Comparison of ENCODE assay signal across 1 cellular context in the genomic region with DNA sequence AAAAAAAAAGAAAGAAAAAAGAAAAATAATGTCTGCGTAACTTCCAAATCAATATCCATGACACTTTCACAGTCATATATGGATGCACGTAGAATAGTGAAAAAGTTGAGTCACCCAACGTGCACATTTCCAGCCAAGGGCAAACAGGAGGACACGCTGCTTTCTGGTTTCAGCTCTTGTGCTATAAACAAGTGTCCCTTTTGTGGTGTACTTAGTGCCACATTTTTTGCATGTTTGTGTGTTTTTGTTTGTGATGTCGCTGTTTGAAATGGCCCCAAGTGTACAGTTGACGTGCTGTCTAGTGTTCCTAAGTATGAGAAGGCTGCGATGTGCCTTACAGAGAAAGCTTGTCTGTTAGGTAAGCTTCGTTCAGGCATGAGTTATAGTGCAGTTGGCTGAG.
TF ChIP-seq lines count a peak whose summit lies in the region.

No MANE protein-coding gene starts in this region.

TF ChIP-seq in WTC11, 78 proteins besides CTCF, POLR2A, EP300 and RAD21:
- TF ChIP-seq JAZF1 (CRISPR knock-in tag; IDR thresholded peaks at IDR 0.05): no peak
- no peak for TF ChIP-seq TP53 (CRISPR knock-in tag; IDR thresholded peaks at IDR 0.05)
- TF ChIP-seq SOX15 (CRISPR knock-in tag; IDR thresholded peaks at IDR 0.05): no peak
- no peak for TF ChIP-seq ZNF671 (CRISPR knock-in tag; IDR thresholded peaks at IDR 0.05)
- TF ChIP-seq, protein P1, sequence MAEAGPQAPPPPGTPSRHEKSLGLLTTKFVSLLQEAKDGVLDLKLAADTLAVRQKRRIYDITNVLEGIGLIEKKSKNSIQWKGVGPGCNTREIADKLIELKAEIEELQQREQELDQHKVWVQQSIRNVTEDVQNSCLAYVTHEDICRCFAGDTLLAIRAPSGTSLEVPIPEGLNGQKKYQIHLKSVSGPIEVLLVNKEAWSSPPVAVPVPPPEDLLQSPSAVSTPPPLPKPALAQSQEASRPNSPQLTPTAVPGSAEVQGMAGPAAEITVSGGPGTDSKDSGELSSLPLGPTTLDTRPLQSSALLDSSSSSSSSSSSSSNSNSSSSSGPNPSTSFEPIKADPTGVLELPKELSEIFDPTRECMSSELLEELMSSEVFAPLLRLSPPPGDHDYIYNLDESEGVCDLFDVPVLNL (CRISPR knock-in tag; IDR thresholded peaks at IDR 0.05; ENCODE audit: borderline replicate concordance, low read depth): no peak
- TF ChIP-seq ZNF396 (CRISPR knock-in tag; IDR thresholded peaks at IDR 0.05; ENCODE audit: borderline replicate concordance): no peak
- TF ChIP-seq, protein P2, sequence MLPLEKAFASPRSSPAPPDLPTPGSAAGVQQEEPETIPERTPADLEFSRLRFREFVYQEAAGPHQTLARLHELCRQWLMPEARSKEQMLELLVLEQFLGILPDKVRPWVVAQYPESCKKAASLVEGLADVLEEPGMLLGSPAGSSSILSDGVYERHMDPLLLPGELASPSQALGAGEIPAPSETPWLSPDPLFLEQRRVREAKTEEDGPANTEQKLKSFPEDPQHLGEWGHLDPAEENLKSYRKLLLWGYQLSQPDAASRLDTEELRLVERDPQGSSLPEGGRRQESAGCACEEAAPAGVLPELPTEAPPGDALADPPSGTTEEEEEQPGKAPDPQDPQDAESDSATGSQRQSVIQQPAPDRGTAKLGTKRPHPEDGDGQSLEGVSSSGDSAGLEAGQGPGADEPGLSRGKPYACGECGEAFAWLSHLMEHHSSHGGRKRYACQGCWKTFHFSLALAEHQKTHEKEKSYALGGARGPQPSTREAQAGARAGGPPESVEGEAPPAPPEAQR (CRISPR knock-in tag; IDR thresholded peaks at IDR 0.05): no peak
- TF ChIP-seq, protein P3, sequence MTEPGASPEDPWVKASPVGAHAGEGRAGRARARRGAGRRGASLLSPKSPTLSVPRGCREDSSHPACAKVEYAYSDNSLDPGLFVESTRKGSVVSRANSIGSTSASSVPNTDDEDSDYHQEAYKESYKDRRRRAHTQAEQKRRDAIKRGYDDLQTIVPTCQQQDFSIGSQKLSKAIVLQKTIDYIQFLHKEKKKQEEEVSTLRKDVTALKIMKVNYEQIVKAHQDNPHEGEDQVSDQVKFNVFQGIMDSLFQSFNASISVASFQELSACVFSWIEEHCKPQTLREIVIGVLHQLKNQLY (CRISPR knock-in tag; IDR thresholded peaks at IDR 0.05): no peak
